12 cellular contexts compared by ENCODE assay signal in the genomic region with DNA sequence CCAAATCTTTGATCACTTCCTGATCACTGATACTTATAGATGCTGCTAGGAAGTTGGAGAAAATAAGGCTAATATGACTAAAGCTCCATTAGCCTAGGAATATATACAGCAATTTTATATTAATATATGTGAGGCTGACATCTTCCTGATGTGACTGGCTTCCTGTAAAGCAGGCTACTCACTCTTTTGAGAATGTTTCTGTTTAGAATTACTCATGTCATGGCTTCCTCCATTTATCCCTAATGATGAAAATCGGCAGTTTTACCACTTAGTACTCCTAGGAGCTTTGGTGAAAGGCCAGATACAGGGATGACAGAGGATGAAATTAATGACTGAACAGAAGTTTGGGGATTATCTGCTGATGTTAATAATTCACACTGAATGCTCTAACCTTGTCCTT. TPM values are rescaled to one million over a fixed set of nuclear protein-coding genes. Genes with fewer than 3 reads are reported as not detected.
DNase-seq lines count a peak whose midpoint lies in the region; ATAC-seq, FAIRE-seq and TF ChIP-seq lines count a peak whose summit lies in the region.
"Had no signal": no experiment of that assay in that cellular context is flagged by ENCODE, and none has a peak within 500 bp of the region (broad histone marks: within the 10 kb centered on the region; RNA-seq: fewer than 3 reads in every experiment).

No MANE protein-coding gene starts in this region.

- H4K91ac ChIP-seq in mesenchymal stem cell (ENCODE audit: low read length) = no peak overlapping the region

- H2BK5ac ChIP-seq in mesenchymal stem cell (ENCODE audit: low read depth, low read length, poor library complexity, severe bottlenecking) = no peak overlapping the region

- H2AK5ac ChIP-seq in mesenchymal stem cell (ENCODE audit: low read length, severe bottlenecking) = no peak overlapping the region

- TF ChIP-seq POLR2A in HepG2 (IDR thresholded peaks at IDR 0.05; ENCODE audit: insufficient read depth in 1 of 2, low read depth in 2 of 2, low read length in 2 of 2) (no peak), H54 (IDR thresholded peaks at IDR 0.05; ENCODE audit: low read depth, low read length) (no peak)

- no peak overlapping the region for H2BK120ac ChIP-seq in mesenchymal stem cell (ENCODE audit: low read depth, low read length)

- no TSS peak for BruUV-seq in HepG2 (replicated peaks; lab: Mats Ljungman, UMichigan)

- peak overlapping the region; percentile 69 for H3K9ac ChIP-seq in mesenchymal stem cell (ENCODE audit: low read length)
- H3K9ac ChIP-seq in HepG2 (ENCODE audit: insufficient read depth, low read depth, low read length) = no peak overlapping the region

- H3K4ac ChIP-seq in mesenchymal stem cell (ENCODE audit: low read depth in 1 of 2, low read length in 2 of 2) = no peak overlapping the region

- peak overlapping the region; percentile 80 for H3K27ac ChIP-seq in left ventricle myocardium inferior (replicated peaks)
- H3K27ac ChIP-seq in mesenchymal stem cell (ENCODE audit: low read length, poor library complexity, severe bottlenecking) = no peak overlapping the region
- H3K27ac ChIP-seq in temporal lobe (ENCODE audit: low read depth, low read length) = peak overlapping the region; percentile 96
- no peak overlapping the region for H3K27ac ChIP-seq in HepG2 (ENCODE audit: extremely low read length, insufficient read depth, low read length)
- H3K27ac ChIP-seq: brain microvascular endothelial cell had no signal

- no peak overlapping the region for H4K8ac ChIP-seq in mesenchymal stem cell (ENCODE audit: low read length)

- H4K20me1 ChIP-seq in HepG2 (ENCODE audit: insufficient read depth, low read length) = no peaks in the 10 kb centered on the region

- peaks cover 16% of the 10 kb centered on the region for H3K27me3 Mint-ChIP-seq in activated CD4-positive, alpha-beta memory T cell treated with anti-CD3 and anti-CD28 coated beads, Interleukin-2, amount 10 ng/mL, durations not matched to agents 7 days and 5 days

- DNase-seq in left ventricle myocardium inferior = no peak
- no peak for DNase-seq in left cardiac atrium
- DNase-seq in activated CD4-positive, alpha-beta memory T cell treated with anti-CD3 and anti-CD28 coated beads, Interleukin-2, amount 10 ng/mL, durations not matched to agents 7 days and 5 days = no peak
- peak; percentile 51 for DNase-seq in mesenchymal stem cell
- DNase-seq in HepG2 (ENCODE audit: low spot score) = no peak
- DNase-seq in H54 (ENCODE audit: insufficient read length, low spot score) = no peak
- DNase-seq: activated gamma-delta T cell; brain microvascular endothelial cell; NCI-H2081 treated with DMSO at 0.1 percent for 48 hours; stimulated activated naive CD4-positive, alpha-beta T cell treated with Interleukin-2 at 50 U/mL for 16 hours had no signal

- TF ChIP-seq CTCF in left ventricle myocardium inferior (IDR thresholded peaks at IDR 0.05; ENCODE audit: borderline replicate concordance) = no peak
- TF ChIP-seq CTCF in HepG2 (CRISPR knock-in tag; IDR thresholded peaks at IDR 0.05) = no peak

- H3K4me1 Mint-ChIP-seq in activated CD4-positive, alpha-beta memory T cell treated with anti-CD3 and anti-CD28 coated beads, Interleukin-2, amount 10 ng/mL, durations not matched to agents 7 days and 5 days = peaks cover 83% of the 10 kb centered on the region

- intact Hi-C loops in left ventricle myocardium inferior (cut with micrococcal nuclease) = no loop called here
- intact Hi-C loops in left cardiac atrium (cut with DNase I) = no loop called here
- intact Hi-C loops in HepG2 (cut with micrococcal nuclease; ENCODE audit: unreplicated experiment) = no loop called here

- no peak for FAIRE-seq in HepG2 (lab: Jason Lieb, UNC)
- no peak for FAIRE-seq in H54 (lab: Jason Lieb, UNC)

- H3K4me2 ChIP-seq in mesenchymal stem cell (ENCODE audit: low read length, poor library complexity, severe bottlenecking) = no peak overlapping the region
- no peak overlapping the region for H3K4me2 ChIP-seq in HepG2 (ENCODE audit: low read depth, low read length)

- no peak overlapping the region for H3K14ac ChIP-seq in mesenchymal stem cell (ENCODE audit: low read length in 2 of 2)

- H3K18ac ChIP-seq in mesenchymal stem cell (ENCODE audit: low read depth in 1 of 2, low read length in 2 of 2) = no peak overlapping the region

- no peak overlapping the region for H3K23ac ChIP-seq in mesenchymal stem cell (ENCODE audit: low read length in 2 of 2)

- H2BK12ac ChIP-seq in mesenchymal stem cell (ENCODE audit: low read length in 2 of 2) = no peak overlapping the region

- H2BK15ac ChIP-seq in mesenchymal stem cell (ENCODE audit: low read depth, poor library complexity, severe bottlenecking) = no peak overlapping the region

- TF ChIP-seq EP300 in HepG2 (IDR thresholded peaks at IDR 0.05; ENCODE audit: low read depth in 2 of 2, low read length in 2 of 2) = no peak
- no peak for TF ChIP-seq EP300 in HepG2 (CRISPR knock-in tag; IDR thresholded peaks at IDR 0.05; ENCODE audit: borderline replicate concordance)

- peaks cover 8% of the 10 kb centered on the region for H3K27me3 ChIP-seq in left ventricle myocardium inferior (ENCODE audit: low read depth)
- H3K27me3 ChIP-seq in mesenchymal stem cell (ENCODE audit: control insufficient read depth in 1 of 2, insufficient read depth in 1 of 2, low read length in 2 of 2) = peaks cover 0 to 14% of the 10 kb centered on the region in 2 experiments
- peaks cover 7 to 34% of the 10 kb centered on the region in 2 experiments for H3K27me3 ChIP-seq in HepG2 (ENCODE audit: control insufficient read depth in 1 of 2, insufficient read depth in 2 of 2, low read length in 2 of 2)
- H3K27me3 ChIP-seq: brain microvascular endothelial cell had no signal

- no peak for TF ChIP-seq RAD21 in HepG2 (CRISPR knock-in tag; IDR thresholded peaks at IDR 0.05)

- POLR2A ChIA-PET in activated CD4-positive, alpha-beta memory T cell treated with anti-CD3 and anti-CD28 coated beads, Interleukin-2, amount 10 ng/mL, durations not matched to agents 7 days and 5 days (lab: Charles Lee) = interaction anchor here (0.7 to 5.1 kb wide), 7 partner anchors 10 to 236 kb away, joined by 3 to 47 read pairs (median 5); partner anchors contain the start of genes PDIA3, TP53BP1, TUBGCP4 and ZSCAN29
- POLR2A ChIA-PET in HepG2 (lab: Yijun Ruan, JAX) = no interaction called here

- no peaks in the 10 kb centered on the region for H3K9me3 Mint-ChIP-seq in activated CD4-positive, alpha-beta memory T cell treated with anti-CD3 and anti-CD28 coated beads, Interleukin-2, amount 10 ng/mL, durations not matched to agents 7 days and 5 days

- H3K36me3 ChIP-seq in left ventricle myocardium inferior (no peaks in the 10 kb centered on the region), mesenchymal stem cell (ENCODE audit: control insufficient read depth in 1 of 2, insufficient read depth in 2 of 2, low read depth in 1 of 2, low read length in 2 of 2) (no peaks in the 10 kb centered on the region), HepG2 (replicated peaks in 1 of 2; ENCODE audit: control insufficient read depth in 1 of 2, insufficient read depth in 2 of 2, low read length in 2 of 2) (no peaks in the 10 kb centered on the region)
- H3K36me3 ChIP-seq: brain microvascular endothelial cell had no signal

- peaks cover 13% of the 10 kb centered on the region for H3K36me3 Mint-ChIP-seq in activated CD4-positive, alpha-beta memory T cell treated with anti-CD3 and anti-CD28 coated beads, Interleukin-2, amount 10 ng/mL, durations not matched to agents 7 days and 5 days (ENCODE audit: low read depth)

- CTCF ChIA-PET in activated CD4-positive, alpha-beta memory T cell treated with anti-CD3 and anti-CD28 coated beads, Interleukin-2, amount 10 ng/mL, durations not matched to agents 7 days and 5 days (lab: Charles Lee) = interaction anchor here (0.9 to 7.6 kb wide), 9 partner anchors 9 to 89 kb away, joined by 3 to 74 read pairs (median 7); partner anchors contain the start of gene TP53BP1
- CTCF ChIA-PET in HepG2 (lab: Yijun Ruan, JAX; ENCODE audit: low intra/inter-chr PET ratio, low total read pairs) = interaction anchor here (1.3 kb wide), 1 partner anchor 73 kb away, joined by 3 read pairs; no protein-coding TSS in a partner anchor

- peaks cover 6% of the 10 kb centered on the region for H3K79me1 ChIP-seq in mesenchymal stem cell (replicated peaks; ENCODE audit: low read length, poor library complexity, severe bottlenecking)

- peak overlapping the region; percentile 27 for H3K4me3 Mint-ChIP-seq in activated CD4-positive, alpha-beta memory T cell treated with anti-CD3 and anti-CD28 coated beads, Interleukin-2, amount 10 ng/mL, durations not matched to agents 7 days and 5 days

- H3K79me2 ChIP-seq in HepG2 (ENCODE audit: insufficient read depth, low read length) = no peaks in the 10 kb centered on the region

- 0% methylated on average over 1 of the region's 1 CpG for WGBS in mesenchymal stem cell
- WGBS in HepG2 (ENCODE audit: low lambda C conversion rate) = 0% methylated on average over 1 of the region's 1 CpG

- H3K9me3 ChIP-seq in left ventricle myocardium inferior (replicated peaks) = no peaks in the 10 kb centered on the region
- no peaks in the 10 kb centered on the region for H3K9me3 ChIP-seq in mesenchymal stem cell (ENCODE audit: control insufficient read depth, low read length)
- H3K9me3 ChIP-seq in HepG2 (ENCODE audit: low read length) = no peaks in the 10 kb centered on the region

- H2AFZ ChIP-seq in mesenchymal stem cell (ENCODE audit: low read depth, low read length) (no peak overlapping the region), HepG2 (ENCODE audit: low read length) (no peak overlapping the region)

- ATAC-seq in left cardiac atrium (no peak), HepG2 (no peak), HG02884 (IDR thresholded peaks at IDR 0.05; ENCODE audit: unreplicated experiment) (no peak)

- in situ Hi-C loops in HepG2 (cut with HindIII; ENCODE audit: extremely low pct_ligation_motif_present, low pct_unique_long_range_greater_than_20kb) = loop anchor here (10.0 kb wide), 1 partner anchor 261 kb away; the partner anchor contains the start of gene ELL3

- H3K4me1 ChIP-seq in left ventricle myocardium inferior (peaks cover 83% of the 10 kb centered on the region), mesenchymal stem cell (ENCODE audit: control insufficient read depth, insufficient read depth, low read depth, low read length) (peaks cover 33% of the 10 kb centered on the region), HepG2 (ENCODE audit: insufficient read depth, low read length) (peaks cover 43% of the 10 kb centered on the region)

- H3K4me3 ChIP-seq in left ventricle myocardium inferior = no peak overlapping the region
- peak overlapping the region in 1 of 2 experiments; percentile 3 for H3K4me3 ChIP-seq in mesenchymal stem cell (ENCODE audit: insufficient read depth in 1 of 2, low read depth in 1 of 2, low read length in 2 of 2)
- no peak overlapping the region for H3K4me3 ChIP-seq in HepG2 (replicated peaks in 1 of 3; ENCODE audit: insufficient read depth in 1 of 3, low read depth in 2 of 3, low read length in 3 of 3)

- peak overlapping the region; percentile 80 for H3K27ac Mint-ChIP-seq in activated CD4-positive, alpha-beta memory T cell treated with anti-CD3 and anti-CD28 coated beads, Interleukin-2, amount 10 ng/mL, durations not matched to agents 7 days and 5 days

RNA-seq across cellular contexts. Expression of gene MAP1A, which starts 3.9 kb away (rescaled TPM):
- total RNA-seq in left ventricle myocardium inferior (56.0 TPM), left cardiac atrium (10 to 100 TPM; 23.8 to 24.5 TPM), temporal lobe (35.2 TPM), HepG2 (2016; rRNA removed; fragmentation: Illumina TruSeq; extraction: Trizol) (0.06 and 0.07 TPM in 2 replicates)
- 1 to 10 TPM; 8.7 to 9.3 TPM for total RNA-seq in activated CD4-positive, alpha-beta memory T cell treated with anti-CD3 and anti-CD28 coated beads, Interleukin-2, amount 10 ng/mL, durations not matched to agents 7 days and 5 days
- 40.8 TPM for polyA plus RNA-seq in mesenchymal stem cell (2013, experiment 1 of 2)
- 38.2 TPM for polyA plus RNA-seq in mesenchymal stem cell (2013, experiment 2 of 2)
- total RNA-seq in HepG2 (2016; cell fraction: cytosol; rRNA removed; fragmentation: Illumina TruSeq; extraction: Trizol; ENCODE audit: low read depth) = not detected in 2 replicates
- total RNA-seq in HepG2 (2016; cell fraction: insoluble cytoplasmic fraction; rRNA removed; fragmentation: Illumina TruSeq; extraction: Trizol) = 0.03 and 0.04 TPM in 2 replicates
- total RNA-seq in HepG2 (2016; cell fraction: membrane; rRNA removed; fragmentation: Illumina TruSeq; extraction: Trizol) = not detected in 2 replicates
- total RNA-seq in HepG2 (2016; cell fraction: nucleus; rRNA removed; fragmentation: Illumina TruSeq; extraction: Trizol) = 0.09 and 0.13 TPM in 2 replicates
- under 0.01 and 0.01 TPM in 2 replicates for polyA plus RNA-seq in HepG2 (2011; rRNA removed)
- under 0.01 TPM in 2 replicates for polyA plus RNA-seq in HepG2 (2011; cell fraction: cytosol; rRNA removed)
- polyA plus RNA-seq in HepG2 (2011; cell fraction: nucleus; rRNA removed) = 0.02 TPM in 1 of 2 replicates, not detected in the other
- polyA plus RNA-seq in HepG2 (2012) = 0.01 TPM in 1 of 2 replicates, not detected in the other
- polyA plus RNA-seq in HepG2 (2016; cell fraction: cytosol; fragmentation: Illumina TruSeq; extraction: Trizol; ENCODE audit: low read depth) = 0.01 TPM in 2 replicates
- 0.03 and 0.05 TPM in 2 replicates for polyA plus RNA-seq in HepG2 (2016; cell fraction: insoluble cytoplasmic fraction; fragmentation: Illumina TruSeq; extraction: Trizol; ENCODE audit: low read depth)
- polyA plus RNA-seq in HepG2 (2016; cell fraction: membrane; fragmentation: Illumina TruSeq; extraction: Trizol; ENCODE audit: low read depth) = not detected in 2 replicates
- polyA plus RNA-seq in HepG2 (2016; cell fraction: nucleus; fragmentation: Illumina TruSeq; extraction: Trizol; ENCODE audit: insufficient read depth, low read depth) = 0.05 and 0.09 TPM in 2 replicates
- polyA minus RNA-seq in HepG2 (2011; rRNA and poly(A)+ RNA removed; ENCODE audit: low replicate concordance) = 0.02 and 2.8 TPM in 2 replicates
- 0.09 TPM in 1 of 2 replicates, not detected in the other for polyA minus RNA-seq in HepG2 (2011; cell fraction: cytosol; rRNA and poly(A)+ RNA removed)
- not detected in 2 replicates for polyA minus RNA-seq in HepG2 (2011; cell fraction: nucleus; rRNA and poly(A)+ RNA removed)

RNA-seq across cellular contexts. Expression of gene TP53BP1, which starts 20.6 kb away (rescaled TPM):
- total RNA-seq in left ventricle myocardium inferior (28.6 TPM), left cardiac atrium (10 to 100 TPM; 30.1 to 33.5 TPM), temporal lobe (116 TPM), HepG2 (2016; rRNA removed; fragmentation: Illumina TruSeq; extraction: Trizol) (17.4 and 26.3 TPM in 2 replicates)
- total RNA-seq in activated CD4-positive, alpha-beta memory T cell treated with anti-CD3 and anti-CD28 coated beads, Interleukin-2, amount 10 ng/mL, durations not matched to agents 7 days and 5 days = 10 to 100 TPM; 26.6 to 28.1 TPM
- polyA plus RNA-seq in mesenchymal stem cell (2013, experiment 1 of 2) = 25.7 TPM
- polyA plus RNA-seq in mesenchymal stem cell (2013, experiment 2 of 2) = 21.9 TPM
- 5.3 and 6.3 TPM in 2 replicates for total RNA-seq in HepG2 (2016; cell fraction: cytosol; rRNA removed; fragmentation: Illumina TruSeq; extraction: Trizol; ENCODE audit: low read depth)
- total RNA-seq in HepG2 (2016; cell fraction: insoluble cytoplasmic fraction; rRNA removed; fragmentation: Illumina TruSeq; extraction: Trizol) = 16.7 and 24.8 TPM in 2 replicates
- 6.0 and 6.4 TPM in 2 replicates for total RNA-seq in HepG2 (2016; cell fraction: membrane; rRNA removed; fragmentation: Illumina TruSeq; extraction: Trizol)
- 22.1 and 25.2 TPM in 2 replicates for total RNA-seq in HepG2 (2016; cell fraction: nucleus; rRNA removed; fragmentation: Illumina TruSeq; extraction: Trizol)
- polyA plus RNA-seq in HepG2 (2011; rRNA removed) = 15.9 and 17.1 TPM in 2 replicates
- polyA plus RNA-seq in HepG2 (2011; cell fraction: cytosol; rRNA removed) = 7.3 and 7.4 TPM in 2 replicates
- polyA plus RNA-seq in HepG2 (2011; cell fraction: nucleus; rRNA removed) = 34.5 and 38.3 TPM in 2 replicates
- 6.2 and 7.1 TPM in 2 replicates for polyA plus RNA-seq in HepG2 (2012)
- polyA plus RNA-seq in HepG2 (2016; cell fraction: cytosol; fragmentation: Illumina TruSeq; extraction: Trizol; ENCODE audit: low read depth) = 0.49 and 0.59 TPM in 2 replicates
- polyA plus RNA-seq in HepG2 (2016; cell fraction: insoluble cytoplasmic fraction; fragmentation: Illumina TruSeq; extraction: Trizol; ENCODE audit: low read depth) = 13.4 and 14.5 TPM in 2 replicates
- 0.92 and 1.1 TPM in 2 replicates for polyA plus RNA-seq in HepG2 (2016; cell fraction: membrane; fragmentation: Illumina TruSeq; extraction: Trizol; ENCODE audit: low read depth)
- polyA plus RNA-seq in HepG2 (2016; cell fraction: nucleus; fragmentation: Illumina TruSeq; extraction: Trizol; ENCODE audit: insufficient read depth, low read depth) = 29.6 and 32.3 TPM in 2 replicates
- 22.3 and 59.9 TPM in 2 replicates for polyA minus RNA-seq in HepG2 (2011; rRNA and poly(A)+ RNA removed; ENCODE audit: low replicate concordance)
- 10.6 and 14.0 TPM in 2 replicates for polyA minus RNA-seq in HepG2 (2011; cell fraction: cytosol; rRNA and poly(A)+ RNA removed)
- 40.2 and 48.4 TPM in 2 replicates for polyA minus RNA-seq in HepG2 (2011; cell fraction: nucleus; rRNA and poly(A)+ RNA removed)

Comparison
In these comparisons a context has a peak if more than half of its experiments do, and no peak if none do; other contexts are left out.
1. H3K27ac ChIP-seq: peak in left ventricle myocardium inferior (single experiment) and temporal lobe (single experiment); none in mesenchymal stem cell (single experiment) and HepG2 (single experiment).